17 cellular contexts compared by ENCODE assay signal in genomic region chr2:9297807-9298206, GRCh38.
DNase-seq lines count a peak whose midpoint lies in the region; ATAC-seq lines count a peak whose summit lies in the region.
"Had no signal": no experiment of that assay in that cellular context is flagged by ENCODE, and none has a peak within 500 bp of the region (broad histone marks: within the 10 kb centered on the region; RNA-seq: fewer than 3 reads in every experiment).

No MANE protein-coding gene starts in this region.

- H3K4me3 ChIP-seq in BLaER1 treated with 17β-estradiol and CSF1 and Interleukin-3, amounts not matched to agents 10 nM and 100 nM, result no peak overlapping the region
- no peak overlapping the region for H3K4me3 ChIP-seq in rectal smooth muscle tissue (ENCODE audit: low read length)
- H3K4me3 ChIP-seq: A549, HAP-1 had no signal

- peaks cover 36 to 73% (median 54%) of the 10 kb centered on the region in 11 experiments; a peak in 21 of 22 replicates for H3K36me3 ChIP-seq in BLaER1 treated with 17β-estradiol and CSF1 and Interleukin-3, amounts not matched to agents 10 nM and 100 nM
- no peaks in the 10 kb centered on the region for H3K36me3 ChIP-seq in rectal smooth muscle tissue (ENCODE audit: control insufficient read depth, insufficient read depth, low read length)
- H3K36me3 ChIP-seq: HAP-1 had no signal

- H3K27ac ChIP-seq in BLaER1 treated with 17β-estradiol and CSF1 and Interleukin-3, amounts not matched to agents 10 nM and 100 nM, result no peak overlapping the region; a peak in 1 of 22 replicates
- H3K27ac ChIP-seq in cingulate gyrus (ENCODE audit: low read depth, low read length), result peak overlapping the region; percentile 63
- peak overlapping the region; percentile 55 for H3K27ac ChIP-seq in layer of hippocampus (ENCODE audit: low read depth, low read length)
- H3K27ac ChIP-seq in rectal smooth muscle tissue (ENCODE audit: low read depth, low read length), result peak overlapping the region; percentile 77
- H3K27ac ChIP-seq: A549 had no signal

- peaks cover 10 to 70% (median 50%) of the 10 kb centered on the region in 10 experiments; a peak in 19 of 20 replicates for H3K4me1 ChIP-seq in BLaER1 treated with 17β-estradiol and CSF1 and Interleukin-3, amounts not matched to agents 10 nM and 100 nM
- peaks cover 50% of the 10 kb centered on the region for H3K4me1 ChIP-seq in rectal smooth muscle tissue (ENCODE audit: control insufficient read depth, insufficient read depth, low read length)
- H3K4me1 ChIP-seq: A549, HAP-1 had no signal

- no peak for DNase-seq in DMS 273 (lab: John Stamatoyannopoulos, UW; ENCODE audit: unreplicated experiment)
- DNase-seq: CD4-positive, alpha-beta T cell; DND-41; GDM1; NCI-H1417; NCI-H1930; NCI-H2171 treated with DMSO at 0.1 percent for 48 hours; NCI-H510A had no signal

- no peaks in the 10 kb centered on the region for H3K27me3 ChIP-seq in BLaER1 treated with 17β-estradiol and CSF1 and Interleukin-3, amounts not matched to agents 10 nM and 100 nM
- no peaks in the 10 kb centered on the region for H3K27me3 ChIP-seq in layer of hippocampus (ENCODE audit: control insufficient read depth, insufficient read depth, low read length)
- no peaks in the 10 kb centered on the region for H3K27me3 ChIP-seq in rectal smooth muscle tissue (ENCODE audit: control insufficient read depth, insufficient read depth, low read length)

- no peaks in the 10 kb centered on the region for H3K9me3 ChIP-seq in BLaER1 treated with 17β-estradiol and CSF1 and Interleukin-3, amounts not matched to agents 10 nM and 100 nM (replicated peaks in 1 of 11)
- H3K9me3 ChIP-seq: A549, HAP-1 had no signal

- ATAC-seq in HG03025 (IDR thresholded peaks at IDR 0.05; ENCODE audit: low FRiP score, unreplicated experiment) (no peak), HG03139 (IDR thresholded peaks at IDR 0.05; ENCODE audit: unreplicated experiment) (no peak), GM21528 (IDR thresholded peaks at IDR 0.05; ENCODE audit: low FRiP score, unreplicated experiment) (no peak)
- ATAC-seq: A549 had no signal

- peaks cover 0 to 66% (median 26%) of the 10 kb centered on the region in 11 experiments; a peak in 15 of 22 replicates for H4K20me1 ChIP-seq in BLaER1 treated with 17β-estradiol and CSF1 and Interleukin-3, amounts not matched to agents 10 nM and 100 nM

- peak overlapping the region in 8 of 11 experiments; percentile 6 to 56 (median 37); a peak in 11 of 22 replicates for H3K4me2 ChIP-seq in BLaER1 treated with 17β-estradiol and CSF1 and Interleukin-3, amounts not matched to agents 10 nM and 100 nM
- H3K4me2 ChIP-seq: A549 had no signal

- H3K9ac ChIP-seq in BLaER1 treated with 17β-estradiol and CSF1 and Interleukin-3, amounts not matched to agents 10 nM and 100 nM, result peak overlapping the region in 1 of 11 experiments; percentile 38; a peak in 2 of 22 replicates
- H3K9ac ChIP-seq in rectal smooth muscle tissue (ENCODE audit: low read length), result no peak overlapping the region

Comparison
In these comparisons a context has a peak if more than half of its experiments do, and no peak if none do; other contexts are left out.
1. H3K27ac ChIP-seq: peak in cingulate gyrus (single experiment), layer of hippocampus (single experiment) and rectal smooth muscle tissue (single experiment); none in BLaER1 treated with 17β-estradiol and CSF1 and Interleukin-3, amounts not matched to agents 10 nM and 100 nM (0 of 11).